In the genomic region with DNA sequence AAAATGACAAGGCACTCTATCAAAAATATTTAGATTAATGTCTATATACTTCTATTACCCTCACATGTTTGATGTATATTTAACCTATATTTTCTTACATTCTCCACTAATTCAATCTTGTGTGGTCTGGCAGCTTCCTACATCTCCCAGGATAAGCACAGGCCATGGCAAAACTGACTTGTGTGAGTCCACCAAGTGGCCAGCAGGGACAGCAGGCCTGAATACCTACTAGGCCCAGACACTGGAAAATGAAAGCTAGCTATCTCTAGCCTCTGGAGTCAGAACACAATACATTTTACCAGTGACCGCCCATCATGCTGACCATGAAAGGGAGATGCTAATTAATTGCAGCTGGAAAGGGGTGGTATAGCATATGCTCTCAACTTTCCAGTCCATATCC, we compare ENCODE assay signal across 31 cellular contexts.
DNase-seq lines count a peak whose midpoint lies in the region; TF ChIP-seq lines count a peak whose summit lies in the region.
"Had no signal": no experiment of that assay in that cellular context is flagged by ENCODE, and none has a peak within 500 bp of the region (broad histone marks: within the 10 kb centered on the region; RNA-seq: fewer than 3 reads in every experiment).

No MANE protein-coding gene starts in this region.

- no peak overlapping the region for H2BK120ac ChIP-seq in mesendoderm (ENCODE audit: low read depth, low read length)

- in situ Hi-C loops in G401 (cut with HindIII; ENCODE audit: low sequenced_read_pairs), result no loop called here

- H3K4me3 ChIP-seq in WERI-Rb-1 (ENCODE audit: low read depth, low read length) (no peak overlapping the region), mesendoderm (ENCODE audit: low read length) (no peak overlapping the region)
- H3K4me3 ChIP-seq: ascending aorta, cardiac muscle cell, colonic mucosa, SK-N-MC had no signal

- H3K4me2 ChIP-seq in mesendoderm (ENCODE audit: low read length), result no peak overlapping the region

- H3K56ac ChIP-seq in mesendoderm (ENCODE audit: low read length), result no peak overlapping the region

- H2BK5ac ChIP-seq in mesendoderm (ENCODE audit: low read length), result no peak overlapping the region

- H3K27me3 Mint-ChIP-seq in activated naive CD4-positive, alpha-beta T cell treated with anti-CD3 and anti-CD28 coated beads for 36 hours (ENCODE audit: low read depth), result peaks cover 4% of the 10 kb centered on the region
- H3K27me3 Mint-ChIP-seq in activated CD4-positive, alpha-beta T cell treated with anti-CD3 and anti-CD28 coated beads, Interleukin-2, amount 10 ng/mL, durations not matched to agents 24 days and 14 days, result no peaks in the 10 kb centered on the region
- H3K27me3 Mint-ChIP-seq: activated naive CD8-positive, alpha-beta T cell treated with anti-CD3 and anti-CD28 coated beads, Interleukin-2, amount 10 ng/mL, durations not matched to agents 7 days and 5 days had no signal

- no peak overlapping the region for H3K27ac ChIP-seq in WERI-Rb-1
- H3K27ac ChIP-seq in mesendoderm (ENCODE audit: low read depth, low read length), result no peak overlapping the region
- H3K27ac ChIP-seq: ascending aorta, cardiac muscle cell, colonic mucosa, HL-60, SK-N-MC had no signal

- H3K9me3 Mint-ChIP-seq in activated naive CD4-positive, alpha-beta T cell treated with anti-CD3 and anti-CD28 coated beads for 36 hours, result no peaks in the 10 kb centered on the region
- no peaks in the 10 kb centered on the region for H3K9me3 Mint-ChIP-seq in activated CD4-positive, alpha-beta T cell treated with anti-CD3 and anti-CD28 coated beads, Interleukin-2, amount 10 ng/mL, durations not matched to agents 24 days and 14 days
- H3K9me3 Mint-ChIP-seq: activated naive CD8-positive, alpha-beta T cell treated with anti-CD3 and anti-CD28 coated beads, Interleukin-2, amount 10 ng/mL, durations not matched to agents 7 days and 5 days; stimulated activated memory B cell treated with anti-CD40 and anti-IgM and Interleukin-4, amounts not matched to agents 10 μg/mL and 1 μg/mL and 100 μg/mL, for 72 hours had no signal

- H4K8ac ChIP-seq in mesendoderm (ENCODE audit: low read depth, low read length), result no peak overlapping the region

- H2BK15ac ChIP-seq in mesendoderm (replicated peaks; ENCODE audit: low read depth), result no peak overlapping the region

- no peaks in the 10 kb centered on the region for H3K4me1 Mint-ChIP-seq in activated naive CD4-positive, alpha-beta T cell treated with anti-CD3 and anti-CD28 coated beads for 36 hours (ENCODE audit: low read depth)
- H3K4me1 Mint-ChIP-seq in activated CD4-positive, alpha-beta T cell treated with anti-CD3 and anti-CD28 coated beads, Interleukin-2, amount 10 ng/mL, durations not matched to agents 24 days and 14 days, result no peaks in the 10 kb centered on the region
- H3K4me1 Mint-ChIP-seq: activated naive CD8-positive, alpha-beta T cell treated with anti-CD3 and anti-CD28 coated beads, Interleukin-2, amount 10 ng/mL, durations not matched to agents 7 days and 5 days; stimulated activated memory B cell treated with anti-CD40 and anti-IgM and Interleukin-4, amounts not matched to agents 10 μg/mL and 1 μg/mL and 100 μg/mL, for 72 hours; T-helper 17 cell had no signal

- no peaks in the 10 kb centered on the region for H3K36me3 ChIP-seq in WERI-Rb-1
- H3K36me3 ChIP-seq in mesendoderm (ENCODE audit: control insufficient read depth, insufficient read depth, low read length), result no peaks in the 10 kb centered on the region
- H3K36me3 ChIP-seq: ascending aorta, cardiac muscle cell, colonic mucosa had no signal

- no peak overlapping the region for H3K4ac ChIP-seq in mesendoderm (ENCODE audit: low read depth, low read length)

- intact Hi-C loops in activated naive CD4-positive, alpha-beta T cell treated with anti-CD3 and anti-CD28 coated beads for 36 hours (cut with micrococcal nuclease), result no loop called here
- intact Hi-C loops in posterior cingulate gyrus (cut with DNase I), result no loop called here
- intact Hi-C loops in activated CD4-positive, alpha-beta T cell treated with anti-CD3 and anti-CD28 coated beads, Interleukin-2, amount 10 ng/mL, durations not matched to agents 24 days and 14 days (cut with micrococcal nuclease), result no loop called here

- no peak overlapping the region for H3K23ac ChIP-seq in mesendoderm (ENCODE audit: low read length)

- H3K79me2 ChIP-seq in mesendoderm (ENCODE audit: control insufficient read depth, insufficient read depth, low read length), result no peaks in the 10 kb centered on the region

- no peaks in the 10 kb centered on the region for H3K36me3 Mint-ChIP-seq in activated naive CD4-positive, alpha-beta T cell treated with anti-CD3 and anti-CD28 coated beads for 36 hours (ENCODE audit: low read depth)
- H3K36me3 Mint-ChIP-seq in activated CD4-positive, alpha-beta T cell treated with anti-CD3 and anti-CD28 coated beads, Interleukin-2, amount 10 ng/mL, durations not matched to agents 24 days and 14 days (ENCODE audit: low read depth), result no peaks in the 10 kb centered on the region
- H3K36me3 Mint-ChIP-seq: activated naive CD8-positive, alpha-beta T cell treated with anti-CD3 and anti-CD28 coated beads, Interleukin-2, amount 10 ng/mL, durations not matched to agents 7 days and 5 days; stimulated activated memory B cell treated with anti-CD40 and anti-IgM and Interleukin-4, amounts not matched to agents 10 μg/mL and 1 μg/mL and 100 μg/mL, for 72 hours had no signal

- H3K9me3 ChIP-seq in WERI-Rb-1 (ENCODE audit: severe bottlenecking), result no peaks in the 10 kb centered on the region
- H3K9me3 ChIP-seq: ascending aorta, colonic mucosa had no signal

- no peak overlapping the region for H3K27ac Mint-ChIP-seq in activated naive CD4-positive, alpha-beta T cell treated with anti-CD3 and anti-CD28 coated beads for 36 hours
- H3K27ac Mint-ChIP-seq in activated CD4-positive, alpha-beta T cell treated with anti-CD3 and anti-CD28 coated beads, Interleukin-2, amount 10 ng/mL, durations not matched to agents 24 days and 14 days, result no peak overlapping the region
- H3K27ac Mint-ChIP-seq: activated naive CD8-positive, alpha-beta T cell treated with anti-CD3 and anti-CD28 coated beads, Interleukin-2, amount 10 ng/mL, durations not matched to agents 7 days and 5 days; effector memory CD8-positive, alpha-beta T cell; HFFc6; stimulated activated memory B cell treated with anti-CD40 and anti-IgM and Interleukin-4, amounts not matched to agents 10 μg/mL and 1 μg/mL and 100 μg/mL, for 72 hours; T-helper 17 cell had no signal

- H3K27me3 ChIP-seq in WERI-Rb-1 (ENCODE audit: insufficient read depth, low read depth, severe bottlenecking) (peaks cover 9% of the 10 kb centered on the region), mesendoderm (ENCODE audit: insufficient read depth, low read length, poor library complexity) (no peaks in the 10 kb centered on the region)
- H3K27me3 ChIP-seq: ascending aorta, cardiac muscle cell, colonic mucosa had no signal

- H2AK5ac ChIP-seq in mesendoderm (ENCODE audit: low read length), result no peak overlapping the region

- H3K4me1 ChIP-seq in mesendoderm (ENCODE audit: control insufficient read depth, low read depth, low read length), result no peaks in the 10 kb centered on the region
- H3K4me1 ChIP-seq: ascending aorta, colonic mucosa had no signal

- H3K18ac ChIP-seq in mesendoderm (ENCODE audit: low read length), result no peak overlapping the region

- CTCF ChIA-PET in activated naive CD4-positive, alpha-beta T cell treated with anti-CD3 and anti-CD28 coated beads for 36 hours (lab: Charles Lee), result no interaction called here

- DNase-seq in EL (peak; percentile 2), HT-29 (ENCODE audit: low spot score) (peak; percentile 13), WERI-Rb-1 (no peak), mesendoderm (peak; percentile 41), G401 (ENCODE audit: low spot score) (no peak), posterior cingulate gyrus (no peak)
- DNase-seq in activated naive CD4-positive, alpha-beta T cell treated with anti-CD3 and anti-CD28 coated beads for 36 hours, result no peak
- DNase-seq in activated CD4-positive, alpha-beta T cell treated with anti-CD3 and anti-CD28 coated beads, Interleukin-2, amount 10 ng/mL, durations not matched to agents 24 days and 14 days, result no peak
- DNase-seq: activated CD4-positive, alpha-beta T cell treated with anti-CD3 and anti-CD28 coated beads for 4 hours; activated CD8-positive, alpha-beta memory T cell treated with anti-CD3 and anti-CD28 coated beads for 24 hours; activated effector memory CD4-positive, alpha-beta T cell treated with Interleukin-2 at 50 U/mL for 16 hours; activated naive CD8-positive, alpha-beta T cell treated with anti-CD3 and anti-CD28 coated beads, Interleukin-2, amount 10 ng/mL, durations not matched to agents 7 days and 5 days; Calu3; colonic mucosa; effector memory CD8-positive, alpha-beta T cell; foreskin fibroblast; HFFc6; left cardiac atrium; NCI-H1092 treated with DMSO at 0.1 percent for 48 hours; NCI-H1930; NCI-H226; NCI-H69; RPMI8226; stimulated activated CD4-positive, alpha-beta T cell treated with anti-CD3 and anti-CD28 coated beads, Interleukin-4, amount 100 ng/mL, for 4 hours; substantia nigra; T-helper 17 cell had no signal

- H3K4me3 Mint-ChIP-seq in activated naive CD4-positive, alpha-beta T cell treated with anti-CD3 and anti-CD28 coated beads for 36 hours, result no peak overlapping the region
- H3K4me3 Mint-ChIP-seq in activated CD4-positive, alpha-beta T cell treated with anti-CD3 and anti-CD28 coated beads, Interleukin-2, amount 10 ng/mL, durations not matched to agents 24 days and 14 days, result no peak overlapping the region
- H3K4me3 Mint-ChIP-seq: activated naive CD8-positive, alpha-beta T cell treated with anti-CD3 and anti-CD28 coated beads, Interleukin-2, amount 10 ng/mL, durations not matched to agents 7 days and 5 days; effector memory CD8-positive, alpha-beta T cell; HFFc6; stimulated activated memory B cell treated with anti-CD40 and anti-IgM and Interleukin-4, amounts not matched to agents 10 μg/mL and 1 μg/mL and 100 μg/mL, for 72 hours; T-helper 17 cell had no signal

- H3K79me1 ChIP-seq in mesendoderm (ENCODE audit: low read length), result no peaks in the 10 kb centered on the region

- TF ChIP-seq CTCF in WERI-Rb-1 (IDR thresholded peaks at IDR 0.05; ENCODE audit: low read depth, low read length), result peak; percentile 41; the same call in 1 of the 2 replicates

- H4K5ac ChIP-seq in mesendoderm (ENCODE audit: low read length), result no peak overlapping the region

- WGBS in mesendoderm (ENCODE audit: extremely low coverage, insufficient coverage, low lambda C conversion rate), result no CpG with 5 or more reads among the region's 1 CpG

- no peak overlapping the region for H3K9ac ChIP-seq in mesendoderm (ENCODE audit: low read length)

Comparison
In these comparisons a context has a peak if more than half of its experiments do, and no peak if none do; other contexts are left out.
1. DNase-seq: peak in EL (single experiment), HT-29 (single experiment) and mesendoderm (single experiment); none in WERI-Rb-1 (single experiment), activated naive CD4-positive, alpha-beta T cell treated with anti-CD3 and anti-CD28 coated beads for 36 hours (single experiment), G401 (single experiment), posterior cingulate gyrus (0 of 10) and activated CD4-positive, alpha-beta T cell treated with anti-CD3 and anti-CD28 coated beads, Interleukin-2, amount 10 ng/mL, durations not matched to agents 24 days and 14 days (single experiment).